Comparison of ENCODE assay signal across 7 cellular contexts in the genomic region with DNA sequence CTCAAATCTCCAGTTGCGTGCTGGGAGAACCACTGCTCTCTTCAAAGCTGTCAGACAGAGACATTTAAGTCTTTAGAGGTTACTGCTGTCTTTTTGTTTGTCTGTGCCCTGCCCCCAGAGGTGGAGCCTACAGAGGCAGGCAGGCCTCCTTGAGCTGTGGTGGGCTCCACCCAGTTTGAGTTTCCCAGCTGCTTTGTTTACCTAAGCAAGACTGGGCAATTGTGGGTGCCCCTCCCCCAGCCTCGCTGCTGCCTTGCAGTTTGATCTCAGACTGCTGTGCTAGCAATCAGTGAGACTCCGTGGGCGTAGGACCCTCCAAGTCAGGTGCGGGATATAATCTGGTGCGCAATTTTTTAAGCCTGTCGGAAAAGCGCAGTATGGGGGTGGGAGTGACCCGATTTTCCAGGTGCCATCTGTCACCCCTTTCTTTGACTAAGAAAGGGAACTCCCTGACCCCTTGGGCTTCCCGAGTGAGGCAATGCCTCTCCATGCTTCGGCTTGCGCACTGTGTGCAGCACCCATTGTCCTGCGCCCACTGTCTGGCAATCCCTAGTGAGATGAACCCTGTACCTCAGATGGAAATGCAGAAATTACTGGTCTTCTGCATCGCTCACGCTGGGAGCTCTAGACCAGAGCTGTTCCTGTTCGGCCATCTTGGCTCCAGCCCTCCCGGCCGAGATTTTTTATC.
A peak's percentile ranks its signal among the peaks of the same experiment; 100 is the strongest.
DNase-seq lines count a peak whose midpoint lies in the region; ATAC-seq, FAIRE-seq and TF ChIP-seq lines count a peak whose summit lies in the region.
"Not testable (repeated sequence)": the region's sequence is repeated elsewhere in the genome, so short reads cannot be mapped to it uniquely, and the experiment has no call there.

No MANE protein-coding gene starts in this region.

- not testable (repeated sequence) for H3K36me3 Mint-ChIP-seq in glutamatergic neuron (ENCODE audit: unreplicated experiment); progenitor cell of endocrine pancreas (ENCODE audit: insufficient read depth)

- H3K4me3 ChIP-seq in H7 (ENCODE audit: insufficient read depth, low read depth, low read length) (peak overlapping the region; percentile 38), NT2/D1 (ENCODE audit: insufficient read length, low read depth) (peak overlapping the region; percentile 43)
- not testable (repeated sequence) for H3K4me3 ChIP-seq in HepG2 (replicated peaks in 1 of 3; ENCODE audit: insufficient read depth in 1 of 3, low read depth in 2 of 3, low read length in 3 of 3)

- H3K9me3 ChIP-seq in NT2/D1 (ENCODE audit: insufficient read depth, low read length); HepG2 (ENCODE audit: low read length): not testable (repeated sequence)

- H3K79me2 ChIP-seq in HepG2 (ENCODE audit: insufficient read depth, low read length): not testable (repeated sequence)

- TF ChIP-seq CTCF in glutamatergic neuron (IDR thresholded peaks at IDR 0.05; ENCODE audit: partially characterized antibody, unreplicated experiment); HepG2 (CRISPR knock-in tag; IDR thresholded peaks at IDR 0.05); progenitor cell of endocrine pancreas (IDR thresholded peaks at IDR 0.05; ENCODE audit: unreplicated experiment): not testable (repeated sequence)

- H3K4me1 ChIP-seq in NT2/D1 (ENCODE audit: insufficient read depth, insufficient read length); HepG2 (ENCODE audit: insufficient read depth, low read length): not testable (repeated sequence)

- not testable (repeated sequence) for H3K36me3 ChIP-seq in H7 (replicated peaks; ENCODE audit: control insufficient read depth, insufficient read depth, low read length); NT2/D1 (ENCODE audit: insufficient read depth, insufficient read length, low read length); HepG2 (replicated peaks in 1 of 2; ENCODE audit: control insufficient read depth in 1 of 2, insufficient read depth in 2 of 2, low read length in 2 of 2)

- POLR2A ChIA-PET in HepG2 (lab: Yijun Ruan, JAX): not testable (repeated sequence)

- H3K27me3 Mint-ChIP-seq in glutamatergic neuron (ENCODE audit: unreplicated experiment); progenitor cell of endocrine pancreas: not testable (repeated sequence)

- H2AFZ ChIP-seq in HepG2 (ENCODE audit: low read length): not testable (repeated sequence)

- TF ChIP-seq RAD21 in HepG2 (CRISPR knock-in tag; IDR thresholded peaks at IDR 0.05): not testable (repeated sequence)

- H3K4me1 Mint-ChIP-seq in glutamatergic neuron (ENCODE audit: low read depth, unreplicated experiment); progenitor cell of endocrine pancreas (ENCODE audit: low read depth): not testable (repeated sequence)

- not testable (repeated sequence) for TF ChIP-seq EP300 in HepG2 (IDR thresholded peaks at IDR 0.05; ENCODE audit: low read depth in 2 of 2, low read length in 2 of 2); HepG2 (CRISPR knock-in tag; IDR thresholded peaks at IDR 0.05; ENCODE audit: borderline replicate concordance)

- not testable (repeated sequence) for H3K27ac ChIP-seq in HepG2 (ENCODE audit: extremely low read length, insufficient read depth, low read length)

- peak overlapping the region; percentile 56 for H3K9ac ChIP-seq in NT2/D1 (ENCODE audit: insufficient read length, low read depth)
- H3K9ac ChIP-seq in HepG2 (ENCODE audit: insufficient read depth, low read depth, low read length): not testable (repeated sequence)

- not testable (repeated sequence) for ATAC-seq in HepG2

- H3K4me3 Mint-ChIP-seq in glutamatergic neuron (ENCODE audit: unreplicated experiment): not testable (repeated sequence)
- H3K4me3 Mint-ChIP-seq in progenitor cell of endocrine pancreas (ENCODE audit: low read depth): peak overlapping the region; percentile 19

- H3K4me2 ChIP-seq in HepG2 (ENCODE audit: low read depth, low read length): not testable (repeated sequence)

- in situ Hi-C loops in HepG2 (cut with HindIII; ENCODE audit: extremely low pct_ligation_motif_present, low pct_unique_long_range_greater_than_20kb): not testable (repeated sequence)

- 58% methylated on average over 16 of the region's 18 CpGs for WGBS in HepG2 (ENCODE audit: low lambda C conversion rate)

- intact Hi-C loops in HepG2 (cut with micrococcal nuclease; ENCODE audit: unreplicated experiment): not testable (repeated sequence)

- H3K27me3 ChIP-seq in H7 (ENCODE audit: control insufficient read depth, insufficient read depth, low read length); NT2/D1 (ENCODE audit: insufficient read depth, insufficient read length); HepG2 (ENCODE audit: control insufficient read depth in 1 of 2, insufficient read depth in 2 of 2, low read length in 2 of 2): not testable (repeated sequence)

- not testable (repeated sequence) for DNase-seq in H7; NT2/D1 (ENCODE audit: low read depth, low spot score); glutamatergic neuron; HepG2 (ENCODE audit: low spot score); progenitor cell of endocrine pancreas (ENCODE audit: low spot score, unreplicated experiment)
- peak; percentile 23 for DNase-seq in NCI-H1105 treated with DMSO at 0.1 percent for 48 hours (lab: John Stamatoyannopoulos, UW)
- peak; percentile 60 for DNase-seq in NCI-H526 treated with DMSO at 0.1 percent for 48 hours (lab: John Stamatoyannopoulos, UW)

- not testable (repeated sequence) for FAIRE-seq in HepG2 (lab: Jason Lieb, UNC)

- not testable (repeated sequence) for H4K20me1 ChIP-seq in HepG2 (ENCODE audit: insufficient read depth, low read length)

- TF ChIP-seq POLR2A in HepG2 (IDR thresholded peaks at IDR 0.05; ENCODE audit: insufficient read depth in 1 of 2, low read depth in 2 of 2, low read length in 2 of 2): not testable (repeated sequence)

- BruUV-seq in HepG2 (replicated peaks; lab: Mats Ljungman, UMichigan): not testable (repeated sequence)

- H3K27ac Mint-ChIP-seq in glutamatergic neuron (ENCODE audit: unreplicated experiment): peak overlapping the region; percentile 17
- H3K27ac Mint-ChIP-seq in progenitor cell of endocrine pancreas: not testable (repeated sequence)

- CTCF ChIA-PET in HepG2 (lab: Yijun Ruan, JAX; ENCODE audit: low intra/inter-chr PET ratio, low total read pairs): not testable (repeated sequence)

- not testable (repeated sequence) for H3K9me3 Mint-ChIP-seq in glutamatergic neuron (ENCODE audit: unreplicated experiment)
- peaks cover 18% of the 10 kb centered on the region for H3K9me3 Mint-ChIP-seq in progenitor cell of endocrine pancreas (ENCODE audit: low read depth)

TF ChIP-seq in HepG2, 621 proteins besides CTCF, POLR2A, EP300 and RAD21:
- TF ChIP-seq, protein P1, sequence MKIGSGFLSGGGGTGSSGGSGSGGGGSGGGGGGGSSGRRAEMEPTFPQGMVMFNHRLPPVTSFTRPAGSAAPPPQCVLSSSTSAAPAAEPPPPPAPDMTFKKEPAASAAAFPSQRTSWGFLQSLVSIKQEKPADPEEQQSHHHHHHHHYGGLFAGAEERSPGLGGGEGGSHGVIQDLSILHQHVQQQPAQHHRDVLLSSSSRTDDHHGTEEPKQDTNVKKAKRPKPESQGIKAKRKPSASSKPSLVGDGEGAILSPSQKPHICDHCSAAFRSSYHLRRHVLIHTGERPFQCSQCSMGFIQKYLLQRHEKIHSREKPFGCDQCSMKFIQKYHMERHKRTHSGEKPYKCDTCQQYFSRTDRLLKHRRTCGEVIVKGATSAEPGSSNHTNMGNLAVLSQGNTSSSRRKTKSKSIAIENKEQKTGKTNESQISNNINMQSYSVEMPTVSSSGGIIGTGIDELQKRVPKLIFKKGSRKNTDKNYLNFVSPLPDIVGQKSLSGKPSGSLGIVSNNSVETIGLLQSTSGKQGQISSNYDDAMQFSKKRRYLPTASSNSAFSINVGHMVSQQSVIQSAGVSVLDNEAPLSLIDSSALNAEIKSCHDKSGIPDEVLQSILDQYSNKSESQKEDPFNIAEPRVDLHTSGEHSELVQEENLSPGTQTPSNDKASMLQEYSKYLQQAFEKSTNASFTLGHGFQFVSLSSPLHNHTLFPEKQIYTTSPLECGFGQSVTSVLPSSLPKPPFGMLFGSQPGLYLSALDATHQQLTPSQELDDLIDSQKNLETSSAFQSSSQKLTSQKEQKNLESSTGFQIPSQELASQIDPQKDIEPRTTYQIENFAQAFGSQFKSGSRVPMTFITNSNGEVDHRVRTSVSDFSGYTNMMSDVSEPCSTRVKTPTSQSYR (CRISPR knock-in tag; IDR thresholded peaks at IDR 0.05; ENCODE audit: borderline replicate concordance): 0 out of 2 replicates have a peak, but pooled peaks have one; percentile 13
